ENCODE assay signal across 10 cellular contexts in the genomic region with DNA sequence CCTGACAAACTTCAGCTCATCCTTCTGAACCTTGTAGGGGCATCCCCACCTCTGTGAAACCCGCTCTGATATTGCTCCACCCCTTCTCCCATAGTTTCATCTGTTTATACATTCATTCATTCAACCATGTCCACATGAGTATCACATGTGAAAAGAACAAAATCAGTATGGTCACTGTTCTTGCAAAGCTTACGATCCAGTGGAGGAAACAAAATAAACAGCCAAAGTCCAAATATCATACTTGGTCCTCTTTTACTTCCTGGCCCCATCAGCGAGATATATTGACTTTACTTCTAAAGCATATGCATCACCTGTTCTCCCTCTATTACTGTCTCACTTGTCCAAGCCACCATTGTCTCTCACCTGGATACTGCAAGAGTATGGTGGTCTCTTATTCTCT. TPM values are rescaled to one million over a fixed set of nuclear protein-coding genes. Genes with fewer than 3 reads are reported as not detected.
"Had no signal": no experiment of that assay in that cellular context is flagged by ENCODE, and none has a peak within 500 bp of the region (broad histone marks: within the 10 kb centered on the region; RNA-seq: fewer than 3 reads in every experiment).

No MANE protein-coding gene starts in this region.

- ATAC-seq: HCT116 had no signal

- H3K9ac ChIP-seq: GM23248 had no signal

- DNase-seq: GM23248, GOT3, H7, HFFc6, KBM-7 had no signal

- H3K36me3 ChIP-seq: HAP-1 had no signal

- H3K27ac ChIP-seq: GM23248 had no signal

- H3K4me3 ChIP-seq: GM23248, HAP-1 had no signal

- H3K4me1 ChIP-seq: HAP-1 had no signal

- H3K9me3 ChIP-seq: HAP-1 had no signal

RNA-seq across cellular contexts. Expression of a gene that starts 35.6 kb away (rescaled TPM):
- total RNA-seq: GM23248, H4, H7, HFFc6, HT-29 had no signal
- polyA plus RNA-seq: GM23248, IgD-negative memory B cell had no signal
